ENCODE assay signal across 1 cellular context in the genomic region with DNA sequence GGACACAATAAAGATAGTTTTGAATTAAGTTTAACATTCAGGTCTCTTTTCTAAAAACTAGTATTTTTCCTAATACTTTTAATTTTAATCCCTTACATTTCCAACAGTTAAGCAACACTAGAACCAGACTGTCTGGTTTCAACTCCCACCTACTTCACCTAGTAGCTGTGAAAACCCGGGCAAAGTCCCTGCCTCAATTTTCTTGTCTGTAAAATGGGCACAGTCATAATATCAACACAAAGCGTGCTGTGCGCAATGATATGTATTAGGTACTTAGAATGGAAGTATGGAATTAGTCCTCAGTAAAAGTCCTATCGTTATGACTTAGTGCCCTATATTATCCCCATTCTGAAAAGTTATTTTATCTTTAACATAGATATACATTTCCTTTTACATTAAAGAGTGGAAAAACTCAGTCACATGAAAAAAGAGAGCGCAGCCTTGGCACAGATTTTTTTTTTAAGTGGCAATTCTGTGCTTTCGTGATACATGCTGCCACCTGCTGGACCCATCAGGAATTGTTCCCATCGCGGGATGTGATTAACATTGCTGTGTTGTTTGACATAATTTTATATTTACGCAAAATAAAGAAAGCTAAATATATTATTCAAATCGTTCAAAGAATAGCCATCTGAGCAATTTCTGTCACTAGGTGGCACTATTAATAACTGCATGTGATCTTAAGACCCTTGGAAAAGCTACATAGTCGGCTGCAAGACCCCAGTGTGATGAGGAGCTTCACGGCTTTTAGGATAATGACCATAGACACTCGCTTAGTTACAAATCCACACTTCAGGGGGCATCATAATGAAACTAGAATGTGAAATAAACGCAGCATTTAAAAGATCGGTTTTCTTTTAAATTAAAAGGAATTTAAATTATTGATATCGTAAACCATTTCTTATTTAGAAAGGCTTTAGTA.
TF ChIP-seq lines count a peak whose summit lies in the region.

No MANE protein-coding gene starts in this region.

TF ChIP-seq in GM23338, 12 proteins besides CTCF, POLR2A, EP300 and RAD21 (continued from another document):
- TF ChIP-seq, protein P1, sequence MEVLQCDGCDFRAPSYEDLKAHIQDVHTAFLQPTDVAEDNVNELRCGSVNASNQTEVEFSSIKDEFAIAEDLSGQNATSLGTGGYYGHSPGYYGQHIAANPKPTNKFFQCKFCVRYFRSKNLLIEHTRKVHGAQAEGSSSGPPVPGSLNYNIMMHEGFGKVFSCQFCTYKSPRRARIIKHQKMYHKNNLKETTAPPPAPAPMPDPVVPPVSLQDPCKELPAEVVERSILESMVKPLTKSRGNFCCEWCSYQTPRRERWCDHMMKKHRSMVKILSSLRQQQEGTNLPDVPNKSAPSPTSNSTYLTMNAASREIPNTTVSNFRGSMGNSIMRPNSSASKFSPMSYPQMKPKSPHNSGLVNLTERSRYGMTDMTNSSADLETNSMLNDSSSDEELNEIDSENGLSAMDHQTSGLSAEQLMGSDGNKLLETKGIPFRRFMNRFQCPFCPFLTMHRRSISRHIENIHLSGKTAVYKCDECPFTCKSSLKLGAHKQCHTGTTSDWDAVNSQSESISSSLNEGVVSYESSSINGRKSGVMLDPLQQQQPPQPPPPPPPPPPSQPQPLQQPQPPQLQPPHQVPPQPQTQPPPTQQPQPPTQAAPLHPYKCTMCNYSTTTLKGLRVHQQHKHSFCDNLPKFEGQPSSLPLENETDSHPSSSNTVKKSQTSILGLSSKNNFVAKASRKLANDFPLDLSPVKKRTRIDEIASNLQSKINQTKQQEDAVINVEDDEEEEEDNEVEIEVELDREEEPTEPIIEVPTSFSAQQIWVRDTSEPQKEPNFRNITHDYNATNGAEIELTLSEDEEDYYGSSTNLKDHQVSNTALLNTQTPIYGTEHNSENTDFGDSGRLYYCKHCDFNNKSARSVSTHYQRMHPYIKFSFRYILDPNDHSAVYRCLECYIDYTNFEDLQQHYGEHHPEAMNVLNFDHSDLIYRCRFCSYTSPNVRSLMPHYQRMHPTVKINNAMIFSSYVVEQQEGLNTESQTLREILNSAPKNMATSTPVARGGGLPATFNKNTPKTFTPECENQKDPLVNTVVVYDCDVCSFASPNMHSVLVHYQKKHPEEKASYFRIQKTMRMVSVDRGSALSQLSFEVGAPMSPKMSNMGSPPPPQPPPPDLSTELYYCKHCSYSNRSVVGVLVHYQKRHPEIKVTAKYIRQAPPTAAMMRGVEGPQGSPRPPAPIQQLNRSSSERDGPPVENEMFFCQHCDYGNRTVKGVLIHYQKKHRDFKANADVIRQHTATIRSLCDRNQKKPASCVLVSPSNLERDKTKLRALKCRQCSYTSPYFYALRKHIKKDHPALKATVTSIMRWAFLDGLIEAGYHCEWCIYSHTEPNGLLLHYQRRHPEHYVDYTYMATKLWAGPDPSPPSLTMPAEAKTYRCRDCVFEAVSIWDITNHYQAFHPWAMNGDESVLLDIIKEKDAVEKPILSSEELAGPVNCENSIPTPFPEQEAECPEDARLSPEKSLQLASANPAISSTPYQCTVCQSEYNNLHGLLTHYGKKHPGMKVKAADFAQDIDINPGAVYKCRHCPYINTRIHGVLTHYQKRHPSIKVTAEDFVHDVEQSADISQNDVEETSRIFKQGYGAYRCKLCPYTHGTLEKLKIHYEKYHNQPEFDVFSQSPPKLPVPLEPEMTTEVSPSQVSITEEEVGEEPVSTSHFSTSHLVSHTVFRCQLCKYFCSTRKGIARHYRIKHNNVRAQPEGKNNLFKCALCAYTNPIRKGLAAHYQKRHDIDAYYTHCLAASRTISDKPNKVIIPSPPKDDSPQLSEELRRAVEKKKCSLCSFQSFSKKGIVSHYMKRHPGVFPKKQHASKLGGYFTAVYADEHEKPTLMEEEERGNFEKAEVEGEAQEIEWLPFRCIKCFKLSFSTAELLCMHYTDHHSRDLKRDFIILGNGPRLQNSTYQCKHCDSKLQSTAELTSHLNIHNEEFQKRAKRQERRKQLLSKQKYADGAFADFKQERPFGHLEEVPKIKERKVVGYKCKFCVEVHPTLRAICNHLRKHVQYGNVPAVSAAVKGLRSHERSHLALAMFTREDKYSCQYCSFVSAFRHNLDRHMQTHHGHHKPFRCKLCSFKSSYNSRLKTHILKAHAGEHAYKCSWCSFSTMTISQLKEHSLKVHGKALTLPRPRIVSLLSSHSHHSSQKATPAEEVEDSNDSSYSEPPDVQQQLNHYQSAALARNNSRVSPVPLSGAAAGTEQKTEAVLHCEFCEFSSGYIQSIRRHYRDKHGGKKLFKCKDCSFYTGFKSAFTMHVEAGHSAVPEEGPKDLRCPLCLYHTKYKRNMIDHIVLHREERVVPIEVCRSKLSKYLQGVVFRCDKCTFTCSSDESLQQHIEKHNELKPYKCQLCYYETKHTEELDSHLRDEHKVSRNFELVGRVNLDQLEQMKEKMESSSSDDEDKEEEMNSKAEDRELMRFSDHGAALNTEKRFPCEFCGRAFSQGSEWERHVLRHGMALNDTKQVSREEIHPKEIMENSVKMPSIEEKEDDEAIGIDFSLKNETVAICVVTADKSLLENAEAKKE (CRISPR knock-in tag; IDR thresholded peaks at IDR 0.05), result no peak
- no peak for TF ChIP-seq POLR2AphosphoS5 (IDR thresholded peaks at IDR 0.05; ENCODE audit: low read depth)
- no peak for TF ChIP-seq EZH2phosphoT487 (IDR thresholded peaks at IDR 0.05; ENCODE audit: unreplicated experiment)
- TF ChIP-seq ZNF114 (CRISPR knock-in tag; IDR thresholded peaks at IDR 0.05), result no peak
TF ChIP-seq in GM23338: peak in this region for 0.
